23 cellular contexts compared by ENCODE assay signal in the genomic region with DNA sequence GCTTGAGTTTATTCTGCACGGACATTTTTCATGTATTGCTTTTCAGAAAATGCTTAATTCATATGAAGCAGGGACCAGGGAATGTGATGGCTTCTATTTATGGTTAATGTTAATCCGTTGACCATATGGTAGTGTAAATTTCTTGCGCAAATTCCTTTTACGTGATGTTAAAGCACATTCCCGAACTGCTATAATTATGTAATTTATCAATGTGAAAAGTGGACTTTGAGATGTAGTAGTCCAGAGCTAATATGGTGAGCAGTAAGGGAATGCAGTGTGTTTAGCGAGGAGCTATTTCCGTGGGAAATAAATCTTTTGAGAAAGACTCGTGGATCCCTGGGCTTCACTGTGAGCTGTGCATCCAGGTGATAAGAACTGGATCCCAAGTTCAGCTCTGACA. TPM values are rescaled to one million over a fixed set of nuclear protein-coding genes. Genes with fewer than 3 reads are reported as not detected.
DNase-seq lines count a peak whose midpoint lies in the region; ATAC-seq and TF ChIP-seq lines count a peak whose summit lies in the region.
"Had no signal": no experiment of that assay in that cellular context is flagged by ENCODE, and none has a peak within 500 bp of the region (broad histone marks: within the 10 kb centered on the region; RNA-seq: fewer than 3 reads in every experiment).

No MANE protein-coding gene starts in this region.

- TF ChIP-seq POLR2A in body of pancreas (IDR thresholded peaks at IDR 0.05) = no peak

- H3K27ac Mint-ChIP-seq in activated CD4-positive, alpha-beta T cell treated with anti-CD3 and anti-CD28 coated beads, Interleukin-2, amount 10 ng/mL, durations not matched to agents 24 days and 14 days = no peak overlapping the region
- no peak overlapping the region for H3K27ac Mint-ChIP-seq in activated CD8-positive, alpha-beta T cell treated with anti-CD3 and anti-CD28 coated beads, Interleukin-2, amount 10 ng/mL, durations not matched to agents 7 days and 5 days
- H3K27ac Mint-ChIP-seq: CD14-positive monocyte; CD4-positive, alpha-beta T cell; CD8-positive, alpha-beta memory T cell had no signal

- peaks cover 20% of the 10 kb centered on the region for H3K27me3 Mint-ChIP-seq in activated CD4-positive, alpha-beta T cell treated with anti-CD3 and anti-CD28 coated beads, Interleukin-2, amount 10 ng/mL, durations not matched to agents 24 days and 14 days
- H3K27me3 Mint-ChIP-seq in activated CD8-positive, alpha-beta T cell treated with anti-CD3 and anti-CD28 coated beads, Interleukin-2, amount 10 ng/mL, durations not matched to agents 7 days and 5 days (ENCODE audit: low read depth) = peaks cover 16% of the 10 kb centered on the region

- no peak overlapping the region for H3K18ac ChIP-seq in trophoblast cell (ENCODE audit: low read length)

- peak; percentile 67 for ATAC-seq in body of pancreas
- no peak for ATAC-seq in GM18868 (IDR thresholded peaks at IDR 0.05; ENCODE audit: unreplicated experiment)
- ATAC-seq in activated CD8-positive, alpha-beta T cell treated with anti-CD3 and anti-CD28 coated beads, Interleukin-2, amount 10 ng/mL, durations not matched to agents 7 days and 5 days = no peak
- ATAC-seq: A549, GM12878 had no signal

- H2AFZ ChIP-seq in trophoblast cell (ENCODE audit: insufficient read depth, low read length, poor library complexity) = no peak overlapping the region

- no peak overlapping the region for H4K12ac ChIP-seq in trophoblast cell (ENCODE audit: low read depth, low read length)

- no peak overlapping the region for H3K4me2 ChIP-seq in trophoblast cell (ENCODE audit: low read length)
- H3K4me2 ChIP-seq: A549; BLaER1 treated with 17β-estradiol and CSF1 and Interleukin-3, amounts not matched to agents 10 nM and 100 nM had no signal

- H4K91ac ChIP-seq in trophoblast cell (ENCODE audit: low read depth, low read length) = no peak overlapping the region

- H3K27me3 ChIP-seq in body of pancreas (no peaks in the 10 kb centered on the region), trophoblast cell (ENCODE audit: insufficient read depth, low read length) (no peaks in the 10 kb centered on the region)
- H3K27me3 ChIP-seq: BLaER1 treated with 17β-estradiol and CSF1 and Interleukin-3, amounts not matched to agents 10 nM and 100 nM had no signal

- H2BK5ac ChIP-seq in trophoblast cell (ENCODE audit: low read depth, low read length, poor library complexity) = no peak overlapping the region

- H2AK5ac ChIP-seq in trophoblast cell (ENCODE audit: low read length) = no peak overlapping the region

- H3K4ac ChIP-seq in trophoblast cell (ENCODE audit: low read depth, low read length) = no peak overlapping the region

- no peak overlapping the region for H3K4me3 Mint-ChIP-seq in activated CD4-positive, alpha-beta T cell treated with anti-CD3 and anti-CD28 coated beads, Interleukin-2, amount 10 ng/mL, durations not matched to agents 24 days and 14 days
- H3K4me3 Mint-ChIP-seq in activated CD8-positive, alpha-beta T cell treated with anti-CD3 and anti-CD28 coated beads, Interleukin-2, amount 10 ng/mL, durations not matched to agents 7 days and 5 days = no peak overlapping the region
- H3K4me3 Mint-ChIP-seq: CD14-positive monocyte; CD4-positive, alpha-beta T cell; CD8-positive, alpha-beta memory T cell had no signal

- no peak overlapping the region for H4K8ac ChIP-seq in trophoblast cell (ENCODE audit: low read depth, low read length)

- no peak for TF ChIP-seq CTCF in body of pancreas (IDR thresholded peaks at IDR 0.05)

- peak; percentile 8 for DNase-seq in activated CD4-positive, alpha-beta T cell treated with anti-CD3 and anti-CD28 coated beads, Interleukin-2, amount 10 ng/mL, durations not matched to agents 24 days and 14 days
- DNase-seq in activated CD4-positive, alpha-beta T cell treated with anti-CD3 and anti-CD28 coated beads, Interleukin-2, amount 50 U/mL, for 48 hours = no peak
- DNase-seq in body of pancreas (no peak), trophoblast cell (no peak), SHP77 treated with DMSO at 0.1 percent for 48 hours (lab: John Stamatoyannopoulos, UW) (no peak)
- no peak for DNase-seq in activated CD8-positive, alpha-beta T cell treated with anti-CD3 and anti-CD28 coated beads, Interleukin-2, amount 10 ng/mL, durations not matched to agents 7 days and 5 days
- DNase-seq: 8988T; ACHN; AML-193; BE2C; CD4-positive, alpha-beta T cell; CD8-positive, alpha-beta memory T cell; DMS 273 treated with DMSO at 0.1 percent for 48 hours; DMS79; EL; GDM1; GOT3 had no signal

- H3K23ac ChIP-seq in trophoblast cell (ENCODE audit: low read length) = peak overlapping the region; percentile 74

- H3K4me3 ChIP-seq in body of pancreas = no peak overlapping the region
- H3K4me3 ChIP-seq in trophoblast cell (ENCODE audit: low read depth, low read length) = no peak overlapping the region
- H3K4me3 ChIP-seq: A549; BLaER1 treated with 17β-estradiol and CSF1 and Interleukin-3, amounts not matched to agents 10 nM and 100 nM; GM12878; HAP-1 had no signal

- no peaks in the 10 kb centered on the region for H3K79me2 ChIP-seq in trophoblast cell (ENCODE audit: control insufficient read depth, insufficient read depth, low read length, poor library complexity)

- H3K36me3 ChIP-seq in body of pancreas (replicated peaks in 1 of 2; ENCODE audit: insufficient read depth in 1 of 2, low read depth in 2 of 2) (no peaks in the 10 kb centered on the region), trophoblast cell (ENCODE audit: control insufficient read depth in 1 of 2, insufficient read depth in 2 of 2, low read length in 2 of 2) (no peaks in the 10 kb centered on the region)
- H3K36me3 ChIP-seq: BE2C; BLaER1 treated with 17β-estradiol and CSF1 and Interleukin-3, amounts not matched to agents 10 nM and 100 nM; HAP-1 had no signal

- intact Hi-C loops in activated CD4-positive, alpha-beta T cell treated with anti-CD3 and anti-CD28 coated beads, Interleukin-2, amount 10 ng/mL, durations not matched to agents 24 days and 14 days (cut with micrococcal nuclease) = no loop called here
- intact Hi-C loops in body of pancreas (cut with DNase I) = no loop called here

- no peak overlapping the region for H3K9ac ChIP-seq in trophoblast cell (ENCODE audit: low read length)
- H3K9ac ChIP-seq: BLaER1 treated with 17β-estradiol and CSF1 and Interleukin-3, amounts not matched to agents 10 nM and 100 nM had no signal

- no peak overlapping the region for H3K27ac ChIP-seq in body of pancreas
- no peak overlapping the region for H3K27ac ChIP-seq in trophoblast cell (ENCODE audit: low read depth, low read length)
- H3K27ac ChIP-seq: A549; BLaER1 treated with 17β-estradiol and CSF1 and Interleukin-3, amounts not matched to agents 10 nM and 100 nM had no signal

- H3K9me3 ChIP-seq in body of pancreas (no peaks in the 10 kb centered on the region), trophoblast cell (ENCODE audit: insufficient read depth, low read depth, low read length) (no peaks in the 10 kb centered on the region)
- H3K9me3 ChIP-seq: A549; BE2C; BLaER1 treated with 17β-estradiol and CSF1 and Interleukin-3, amounts not matched to agents 10 nM and 100 nM; HAP-1 had no signal

- H3K36me3 Mint-ChIP-seq in activated CD4-positive, alpha-beta T cell treated with anti-CD3 and anti-CD28 coated beads, Interleukin-2, amount 10 ng/mL, durations not matched to agents 24 days and 14 days (ENCODE audit: low read depth) = no peaks in the 10 kb centered on the region
- H3K36me3 Mint-ChIP-seq in activated CD8-positive, alpha-beta T cell treated with anti-CD3 and anti-CD28 coated beads, Interleukin-2, amount 10 ng/mL, durations not matched to agents 7 days and 5 days (ENCODE audit: low read depth) = no peaks in the 10 kb centered on the region
- H3K36me3 Mint-ChIP-seq: CD14-positive monocyte; CD8-positive, alpha-beta memory T cell had no signal

- CTCF ChIA-PET in activated CD8-positive, alpha-beta T cell treated with anti-CD3 and anti-CD28 coated beads, Interleukin-2, amount 10 ng/mL, durations not matched to agents 7 days and 5 days (lab: Charles Lee) = no interaction called here

- 15 to 22% methylated on average over 8 of the region's 8 CpGs for WGBS in body of pancreas, 2 donors
- WGBS in trophoblast cell (ENCODE audit: extremely low coverage, insufficient coverage, insufficient read length) = no CpG with 5 or more reads among the region's 8 CpGs

- H3K4me1 Mint-ChIP-seq in activated CD4-positive, alpha-beta T cell treated with anti-CD3 and anti-CD28 coated beads, Interleukin-2, amount 10 ng/mL, durations not matched to agents 24 days and 14 days = no peaks in the 10 kb centered on the region
- no peaks in the 10 kb centered on the region for H3K4me1 Mint-ChIP-seq in activated CD8-positive, alpha-beta T cell treated with anti-CD3 and anti-CD28 coated beads, Interleukin-2, amount 10 ng/mL, durations not matched to agents 7 days and 5 days (ENCODE audit: low read depth)
- H3K4me1 Mint-ChIP-seq: CD14-positive monocyte; CD8-positive, alpha-beta memory T cell had no signal

- H2BK12ac ChIP-seq in trophoblast cell (ENCODE audit: low read length) = no peak overlapping the region

- no peak overlapping the region for H3K14ac ChIP-seq in trophoblast cell (ENCODE audit: low read length)

- peaks cover 7% of the 10 kb centered on the region for H3K79me1 ChIP-seq in trophoblast cell (ENCODE audit: low read length)

- no peak overlapping the region for H2BK120ac ChIP-seq in trophoblast cell (ENCODE audit: insufficient read depth, low read length, poor library complexity)

- H3K4me1 ChIP-seq in body of pancreas = no peaks in the 10 kb centered on the region
- peaks cover 5 to 6% of the 10 kb centered on the region in 2 experiments for H3K4me1 ChIP-seq in trophoblast cell (ENCODE audit: control insufficient read depth in 1 of 2, insufficient read depth in 2 of 2, low read length in 2 of 2)
- H3K4me1 ChIP-seq: BE2C; BLaER1 treated with 17β-estradiol and CSF1 and Interleukin-3, amounts not matched to agents 10 nM and 100 nM had no signal

- H3K9me3 Mint-ChIP-seq in activated CD4-positive, alpha-beta T cell treated with anti-CD3 and anti-CD28 coated beads, Interleukin-2, amount 10 ng/mL, durations not matched to agents 24 days and 14 days = no peaks in the 10 kb centered on the region
- no peaks in the 10 kb centered on the region for H3K9me3 Mint-ChIP-seq in activated CD8-positive, alpha-beta T cell treated with anti-CD3 and anti-CD28 coated beads, Interleukin-2, amount 10 ng/mL, durations not matched to agents 7 days and 5 days (ENCODE audit: insufficient read depth)
- H3K9me3 Mint-ChIP-seq: CD4-positive, alpha-beta T cell; CD8-positive, alpha-beta memory T cell had no signal

- POLR2A ChIA-PET in activated CD8-positive, alpha-beta T cell treated with anti-CD3 and anti-CD28 coated beads, Interleukin-2, amount 10 ng/mL, durations not matched to agents 7 days and 5 days (lab: Charles Lee) = no interaction called here

RNA-seq across cellular contexts. Expression of gene ANAPC13, which starts 27.3 kb away (rescaled TPM):
- total RNA-seq in activated CD4-positive, alpha-beta T cell treated with anti-CD3 and anti-CD28 coated beads, Interleukin-2, amount 10 ng/mL, durations not matched to agents 24 days and 14 days = 29.7 and 30.0 TPM in 2 replicates
- 10 to 100 TPM; 21.3 to 36.3 TPM for total RNA-seq in body of pancreas
- polyA plus RNA-seq in trophoblast cell (2013) = 33.6 and 35.5 TPM in 2 replicates
- total RNA-seq in activated CD8-positive, alpha-beta T cell treated with anti-CD3 and anti-CD28 coated beads, Interleukin-2, amount 10 ng/mL, durations not matched to agents 7 days and 5 days = 10 to 100 TPM; 24.9 to 25.3 TPM

RNA-seq across cellular contexts. Expression of gene CEP63, which starts 27.4 kb away (rescaled TPM):
- 18.6 and 20.5 TPM in 2 replicates for total RNA-seq in activated CD4-positive, alpha-beta T cell treated with anti-CD3 and anti-CD28 coated beads, Interleukin-2, amount 10 ng/mL, durations not matched to agents 24 days and 14 days
- total RNA-seq in body of pancreas = 10 to 100 TPM; 19.2 to 30.0 TPM
- polyA plus RNA-seq in trophoblast cell (2013) = 22.4 and 24.0 TPM in 2 replicates
- 10 to 100 TPM; 26.5 to 27.7 TPM for total RNA-seq in activated CD8-positive, alpha-beta T cell treated with anti-CD3 and anti-CD28 coated beads, Interleukin-2, amount 10 ng/mL, durations not matched to agents 7 days and 5 days
